ENCODE assay signal across 8 cellular contexts in the genomic region with DNA sequence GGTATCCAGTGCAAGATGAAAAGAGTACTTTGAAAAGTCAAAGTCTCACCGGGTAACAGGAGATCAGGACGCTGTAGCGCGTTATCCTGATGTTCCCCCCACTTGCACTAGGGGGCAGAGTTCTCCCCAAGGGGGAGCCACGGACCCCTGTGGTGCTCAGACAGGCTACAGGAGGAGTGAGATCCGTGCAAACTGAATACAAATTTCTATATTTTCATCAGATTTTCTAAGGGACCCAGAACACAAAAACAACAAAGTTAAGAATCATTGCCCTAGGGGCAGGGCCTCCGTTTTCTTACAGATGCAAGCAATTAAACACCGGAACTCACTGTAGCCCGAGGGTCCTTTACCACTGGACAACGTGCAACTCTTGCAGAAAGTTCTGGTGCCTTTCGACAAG. TPM values are rescaled to one million over a fixed set of nuclear protein-coding genes. Genes with fewer than 3 reads are reported as not detected.
DNase-seq lines count a peak whose midpoint lies in the region; ATAC-seq, FAIRE-seq and TF ChIP-seq lines count a peak whose summit lies in the region.

No MANE protein-coding gene starts in this region.

- ATAC-seq in HG03378 (IDR thresholded peaks at IDR 0.05; ENCODE audit: unreplicated experiment) (peak; percentile 79), left lung (peak; percentile 53)

- no peaks in the 10 kb centered on the region for H3K36me3 ChIP-seq in breast epithelium
- no peaks in the 10 kb centered on the region for H3K36me3 ChIP-seq in left lung
- no peaks in the 10 kb centered on the region for H3K36me3 ChIP-seq in stomach

- H3K4me1 ChIP-seq in breast epithelium (no peaks in the 10 kb centered on the region), left lung (peaks cover 27 to 57% of the 10 kb centered on the region in 2 donors), stomach (peaks cover 19 to 69% (median 59%) of the 10 kb centered on the region in 4 donors)

- no peak for TF ChIP-seq EP300 in stomach (IDR thresholded peaks at IDR 0.05)

- no peak for TF ChIP-seq POLR2A in breast epithelium (IDR thresholded peaks at IDR 0.05)
- TF ChIP-seq POLR2A in stomach (IDR thresholded peaks at IDR 0.05), result no peak

- H3K4me3 ChIP-seq in breast epithelium (peak overlapping the region; percentile 54 to 88 (median 78)), left lung (peak overlapping the region; percentile 57 to 68), stomach (peak overlapping the region; percentile 67 to 91 (median 88))

- no peaks in the 10 kb centered on the region for H3K9me3 ChIP-seq in breast epithelium
- no peaks in the 10 kb centered on the region for H3K9me3 ChIP-seq in left lung
- no peaks in the 10 kb centered on the region for H3K9me3 ChIP-seq in stomach

- H3K27ac ChIP-seq in breast epithelium (no peak overlapping the region), left lung (no peak overlapping the region), stomach (peak overlapping the region in 4 of 5 donors; percentile 88 to 97 (median 93))

- TF ChIP-seq CTCF in breast epithelium (IDR thresholded peaks at IDR 0.05), result peak; percentile 41 to 67 (median 53)
- TF ChIP-seq CTCF in left lung (IDR thresholded peaks at IDR 0.05), result peak; percentile 86 to 91
- peak in 5 of 7 experiments; percentile 59 to 81 (median 77) for TF ChIP-seq CTCF in stomach (IDR thresholded peaks at IDR 0.05)

- FAIRE-seq in GM19239 (lab: Jason Lieb, UNC), result no peak

- H3K27me3 ChIP-seq in breast epithelium, result no peaks in the 10 kb centered on the region
- H3K27me3 ChIP-seq in left lung, result peaks cover 0 to 44% of the 10 kb centered on the region in 2 donors
- H3K27me3 ChIP-seq in stomach, result peaks cover 0 to 31% (median 0%) of the 10 kb centered on the region in 3 donors

- WGBS in stomach, 5 donors, result 2 to 10% (median 6%) methylated on average over 11 of the region's 11 CpGs

- intact Hi-C loops in breast epithelium (cut with DNase I; ENCODE audit: low total_unique reads), result loop anchor here (1.0 kb wide), 1 partner anchor 17 kb away; no protein-coding TSS in a partner anchor
- intact Hi-C loops in left lung (cut with DNase I), result loop anchor here in 1 of 2 donors (2.0 to 10.0 kb wide), 2 partner anchors 139 to 255 kb away; no protein-coding TSS in a partner anchor
- intact Hi-C loops in stomach (cut with DNase I; ENCODE audit: low total_unique reads), result loop anchor here (10.0 kb wide), 3 partner anchors 129 to 251 kb away; no protein-coding TSS in a partner anchor

- DNase-seq in DMS53 (lab: John Stamatoyannopoulos, UW) (peak; percentile 77), GM19239 (ENCODE audit: insufficient read length, low spot score) (peak; percentile 69), OCI-M1 (lab: John Stamatoyannopoulos, UW) (peak; percentile 62), breast epithelium (ENCODE audit: low spot score in 2 of 2) (peak in 1 of 2 donors; percentile 24), left lung (peak in 1 of 2 donors; percentile 59), stomach (peak; percentile 74), GF-D8 (lab: John Stamatoyannopoulos, UW) (no peak)

RNA-seq across cellular contexts. Expression of a gene that starts 2.0 kb away (rescaled TPM):
- total RNA-seq in breast epithelium, result 10 to 100 TPM in 2 of 3 donors, 1 to 10 TPM in 1; 8.6 to 22.6 (median 21.2) TPM
- 10 to 100 TPM; 32.6 to 37.0 TPM for total RNA-seq in left lung
- total RNA-seq in stomach, result 100 to 1,000 TPM in 3 of 5 donors, 10 to 100 TPM in 2; 53.8 to 233 (median 129) TPM
- polyA plus RNA-seq in stomach, result 10 to 100 TPM in 2 of 3 donors, 1 to 10 TPM in 1; 6.8 to 18.1 (median 13.7) TPM

Comparison
In these comparisons a context has a peak if more than half of its experiments do, and no peak if none do; other contexts are left out.
1. H3K27ac ChIP-seq: peak in stomach (4 of 5); none in breast epithelium (0 of 2) and left lung (0 of 2).
2. Peak in every context shown above with its lines, with median percentiles within 50 percentile points of each other: H3K4me3 ChIP-seq and CTCF ChIP-seq.